ENCODE assay signal across 22 cellular contexts in the genomic region with DNA sequence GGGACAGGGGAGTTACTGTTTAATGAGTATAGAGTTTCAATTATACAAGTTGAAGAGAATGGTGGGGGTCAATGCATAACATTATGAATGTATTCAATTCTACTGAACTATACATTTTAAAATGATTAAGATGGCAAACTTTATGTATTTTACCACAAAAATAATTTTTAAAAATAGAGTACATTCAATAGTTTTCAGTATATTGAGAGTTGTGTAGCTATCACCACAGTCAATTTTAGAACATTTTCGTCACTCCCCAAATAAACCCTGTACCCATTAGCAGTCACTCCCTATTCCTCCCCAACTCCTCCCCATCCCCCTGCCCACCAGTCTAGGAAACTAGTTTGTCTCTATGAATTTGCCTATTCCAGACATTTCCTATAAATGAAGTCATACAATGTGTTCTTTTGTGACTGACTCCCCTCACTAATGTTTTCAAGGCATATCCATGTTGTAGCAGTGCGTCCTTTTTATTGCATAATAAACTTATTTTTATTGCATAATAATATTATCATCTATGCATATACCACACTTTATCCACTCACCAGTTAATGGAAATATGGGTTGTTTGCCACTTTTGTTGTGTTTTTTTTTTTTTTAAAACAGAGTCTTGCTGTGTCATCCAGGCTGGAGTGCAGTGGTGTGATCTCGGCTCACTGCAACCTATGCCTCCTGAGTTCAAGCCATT.
"Had no signal": no experiment of that assay in that cellular context is flagged by ENCODE, and none has a peak within 500 bp of the region (broad histone marks: within the 10 kb centered on the region; RNA-seq: fewer than 3 reads in every experiment).

No MANE protein-coding gene starts in this region.

- DNase-seq: dermis blood vessel endothelial cell; effector CD4-positive, alpha-beta T cell; endodermal cell; erythroblast; foreskin keratinocyte; head of caudate nucleus; left colon; left ventricle myocardium superior; mesenchymal stem cell; naive B cell; posterior cingulate gyrus; small intestine; stimulated activated CD4-positive, alpha-beta T cell treated with anti-CD3 and anti-CD28 coated beads, Interleukin-12 subunit alpha, Interleukin-12 subunit beta, amount 100 ng/mL, for 4 hours; stimulated activated naive CD4-positive, alpha-beta T cell treated with Interleukin-2 at 50 U/mL for 16 hours; upper lobe of left lung; uterus had no signal

- H3K9me3 Mint-ChIP-seq: nephron had no signal

- H3K27ac Mint-ChIP-seq: endodermal cell, naive B cell, nephron had no signal

- H3K36me3 ChIP-seq: right atrium auricular region, uterus had no signal

- H3K4me3 Mint-ChIP-seq: endodermal cell, naive B cell, nephron had no signal

- H3K27ac ChIP-seq: foreskin keratinocyte, hepatocyte, right atrium auricular region had no signal

- H3K4me3 ChIP-seq: hepatocyte, lung, right atrium auricular region, upper lobe of left lung, uterus had no signal

- H3K79me2 ChIP-seq: hepatocyte had no signal

- H3K4me1 Mint-ChIP-seq: naive B cell had no signal

- ATAC-seq: foreskin keratinocyte, left colon, left ventricle myocardium superior had no signal

- H3K27me3 ChIP-seq: foreskin keratinocyte, hepatocyte, right atrium auricular region, upper lobe of left lung, uterus had no signal

- H2AFZ ChIP-seq: hepatocyte had no signal

- FAIRE-seq: colon, endothelial cell of umbilical vein, small intestine had no signal

- H3K27me3 Mint-ChIP-seq: naive B cell had no signal

- H3K9me3 ChIP-seq: right atrium auricular region, upper lobe of left lung, uterus had no signal

- H3K4me2 ChIP-seq: hepatocyte had no signal
